Comparison of ENCODE assay signal across 18 cellular contexts in the genomic region with DNA sequence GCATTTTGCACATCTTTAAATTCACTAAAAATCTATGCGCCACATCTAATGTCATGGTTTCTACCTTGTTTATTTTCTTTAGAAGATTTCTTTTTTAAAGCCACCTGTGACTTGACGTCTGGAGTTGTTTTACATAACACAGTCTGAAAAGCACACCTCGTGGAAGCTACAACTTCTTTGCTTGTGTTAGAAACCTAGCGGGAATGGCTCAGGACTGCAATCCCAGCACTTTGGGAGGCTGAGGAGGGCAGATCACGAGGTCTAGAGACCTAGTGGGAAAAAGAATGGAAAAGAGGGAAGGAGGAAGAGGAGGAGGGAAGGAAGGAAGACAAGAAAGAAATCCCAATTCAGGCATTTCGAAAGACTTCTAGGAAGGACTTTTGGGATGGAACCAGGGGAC.
DNase-seq lines count a peak whose midpoint lies in the region; ATAC-seq, FAIRE-seq and TF ChIP-seq lines count a peak whose summit lies in the region.
"Had no signal": no experiment of that assay in that cellular context is flagged by ENCODE, and none has a peak within 500 bp of the region (broad histone marks: within the 10 kb centered on the region; RNA-seq: fewer than 3 reads in every experiment).

No MANE protein-coding gene starts in this region.

- H3K4me3 Mint-ChIP-seq in mesothelial cell of epicardium: no peak overlapping the region
- H3K4me3 Mint-ChIP-seq: activated T-cell treated with anti-CD3 and anti-CD28 coated beads, Interleukin-2, amount 50 U/mL, for 24 hours; natural killer cell had no signal

- no peak overlapping the region for H3K4me3 ChIP-seq in HUES64 (ENCODE audit: low read length)
- H3K4me3 ChIP-seq in endothelial cell of umbilical vein (replicated peaks in 1 of 3; ENCODE audit: insufficient read depth in 1 of 3, low read depth in 1 of 3, low read length in 3 of 3): no peak overlapping the region
- no peak overlapping the region for H3K4me3 ChIP-seq in skin epidermis
- no peak overlapping the region for H3K4me3 ChIP-seq in H7 (ENCODE audit: insufficient read depth, low read depth, low read length)
- H3K4me3 ChIP-seq: Peyer's patch, testis had no signal

- H3K36me3 ChIP-seq in HUES64 (ENCODE audit: insufficient read depth, low read length) (no peaks in the 10 kb centered on the region), endothelial cell of umbilical vein (ENCODE audit: control insufficient read depth in 2 of 2, extremely low read depth in 1 of 2, insufficient read depth in 2 of 2, low read length in 2 of 2) (no peaks in the 10 kb centered on the region), H7 (replicated peaks; ENCODE audit: control insufficient read depth, insufficient read depth, low read length) (no peaks in the 10 kb centered on the region)
- H3K36me3 ChIP-seq: Peyer's patch had no signal

- TF ChIP-seq CTCF in endothelial cell of umbilical vein (IDR thresholded peaks at IDR 0.05; ENCODE audit: extremely low read depth in 1 of 2, insufficient read depth in 1 of 2, low read depth in 1 of 2, low read length in 2 of 2) (no peak), mesothelial cell of epicardium (IDR thresholded peaks at IDR 0.05; ENCODE audit: unreplicated experiment) (no peak)

- H3K79me2 ChIP-seq in endothelial cell of umbilical vein (ENCODE audit: control insufficient read depth, insufficient read depth, low read length): no peaks in the 10 kb centered on the region

- peak overlapping the region; percentile 39 for H3K27ac ChIP-seq in HUES64 (ENCODE audit: low read depth, low read length)
- peak overlapping the region; percentile 99 for H3K27ac ChIP-seq in endothelial cell of umbilical vein (ENCODE audit: insufficient read depth, low read depth, low read length)
- H3K27ac ChIP-seq in skin epidermis: peak overlapping the region in 14 of 21 experiments; percentile 1 to 82 (median 60)
- H3K27ac ChIP-seq: testis had no signal

- no peak for DNase-seq in endothelial cell of umbilical vein (ENCODE audit: low read depth, low spot score)
- no peak for DNase-seq in mesothelial cell of epicardium (ENCODE audit: low spot score in 2 of 2, unreplicated experiment in 2 of 2)
- DNase-seq in NCI-H1092 treated with DMSO at 0.1 percent for 48 hours (lab: John Stamatoyannopoulos, UW): no peak
- no peak for DNase-seq in H7
- no peak for DNase-seq in activated T-cell treated with anti-CD3 and anti-CD28 coated beads, Interleukin-2, amount 50 U/mL, for 1 hour
- DNase-seq: activated CD4-positive, alpha-beta T cell treated with anti-CD3 and anti-CD28 coated beads for 4 hours; activated T-cell treated with anti-CD3 and anti-CD28 coated beads, Interleukin-2, amount 50 U/mL, for 24 hours; kidney; natural killer cell; NCI-H1930; Peyer's patch; stimulated activated CD4-positive, alpha-beta T cell treated with anti-CD3 and anti-CD28 coated beads, Interleukin-12 subunit alpha, Interleukin-12 subunit beta, amount 100 ng/mL, for 4 hours; testis had no signal

- peak overlapping the region; percentile 63 for H3K4me2 ChIP-seq in endothelial cell of umbilical vein (ENCODE audit: insufficient read depth, low read length)

- H3K27ac Mint-ChIP-seq in mesothelial cell of epicardium: peak overlapping the region; percentile 78
- H3K27ac Mint-ChIP-seq: activated T-cell treated with anti-CD3 and anti-CD28 coated beads, Interleukin-2, amount 50 U/mL, for 24 hours; natural killer cell had no signal

- no peak for ATAC-seq in HG02623 (IDR thresholded peaks at IDR 0.05; ENCODE audit: unreplicated experiment)
- ATAC-seq: HCT116, natural killer cell had no signal

- peaks cover 22% of the 10 kb centered on the region for H3K27me3 Mint-ChIP-seq in mesothelial cell of epicardium (ENCODE audit: low read depth)

- H2AFZ ChIP-seq in endothelial cell of umbilical vein (ENCODE audit: low read depth, low read length): peak overlapping the region; percentile 15

- CTCF ChIA-PET in endothelial cell of umbilical vein (lab: Charles Lee): interaction anchor here (0.9 to 1.9 kb wide), 6 partner anchors 20 to 1528 kb away, joined by 3 to 16 read pairs (median 7); no protein-coding TSS in a partner anchor

- H3K9ac ChIP-seq in HUES64 (ENCODE audit: low read depth, low read length) (no peak overlapping the region), endothelial cell of umbilical vein (replicated peaks; ENCODE audit: extremely low read depth, insufficient read depth, low read length) (peak overlapping the region; percentile 82)

- no peaks in the 10 kb centered on the region for H4K20me1 ChIP-seq in endothelial cell of umbilical vein (replicated peaks; ENCODE audit: control insufficient read depth, extremely low read depth, insufficient read depth, low read length)

- no peak for FAIRE-seq in endothelial cell of umbilical vein (lab: Jason Lieb, UNC)
- FAIRE-seq: frontal cortex, kidney had no signal

- no peaks in the 10 kb centered on the region for H3K9me1 ChIP-seq in endothelial cell of umbilical vein (replicated peaks; ENCODE audit: control insufficient read depth, extremely low read depth, insufficient read depth, low read length)

- H3K27me3 ChIP-seq in HUES64 (ENCODE audit: insufficient read depth, low read length): no peaks in the 10 kb centered on the region
- no peaks in the 10 kb centered on the region for H3K27me3 ChIP-seq in endothelial cell of umbilical vein (ENCODE audit: control insufficient read depth in 2 of 2, insufficient read depth in 2 of 2, low read length in 2 of 2)
- no peaks in the 10 kb centered on the region for H3K27me3 ChIP-seq in H7 (ENCODE audit: control insufficient read depth, insufficient read depth, low read length)
- H3K27me3 ChIP-seq: Peyer's patch, testis had no signal

- no peaks in the 10 kb centered on the region for H3K9me3 Mint-ChIP-seq in mesothelial cell of epicardium
- H3K9me3 Mint-ChIP-seq: natural killer cell had no signal

- H3K36me3 Mint-ChIP-seq in mesothelial cell of epicardium: no peaks in the 10 kb centered on the region
- H3K36me3 Mint-ChIP-seq: natural killer cell had no signal

- dilution Hi-C loops in endothelial cell of umbilical vein (cut with MboI; ENCODE audit: extremely low pct_ligation_motif_present, low sequenced_read_pairs): no loop called here

- H3K4me1 ChIP-seq in HUES64 (ENCODE audit: insufficient read depth, low read length) (peaks cover 19% of the 10 kb centered on the region), endothelial cell of umbilical vein (ENCODE audit: control insufficient read depth, extremely low read depth, insufficient read depth, low read length) (peaks cover 35% of the 10 kb centered on the region)

- 69% methylated on average over 6 of the region's 6 CpGs for WGBS in HUES64

- BruUV-seq in endothelial cell of umbilical vein (replicated peaks; lab: Mats Ljungman, UMichigan): no TSS peak

- peaks cover 30% of the 10 kb centered on the region for H3K4me1 Mint-ChIP-seq in mesothelial cell of epicardium
- H3K4me1 Mint-ChIP-seq: natural killer cell had no signal

- no peaks in the 10 kb centered on the region for H3K9me3 ChIP-seq in HUES64 (ENCODE audit: insufficient read depth, low read depth, low read length)
- H3K9me3 ChIP-seq in endothelial cell of umbilical vein (replicated peaks; ENCODE audit: control insufficient read depth, insufficient read depth, low read length): no peaks in the 10 kb centered on the region
- H3K9me3 ChIP-seq: Peyer's patch, testis had no signal

- POLR2A ChIA-PET in endothelial cell of umbilical vein (lab: Charles Lee): interaction anchor here (1.2 to 1.6 kb wide), 2 partner anchors 79 to 147 kb away, joined by 5 to 6 read pairs; a partner anchor contains a TSS

- intact Hi-C loops in endothelial cell of umbilical vein (cut with micrococcal nuclease): no loop called here

- TF ChIP-seq POLR2A in endothelial cell of umbilical vein (IDR thresholded peaks at IDR 0.05; ENCODE audit: low read depth, low read length): no peak

TF ChIP-seq in endothelial cell of umbilical vein, 7 proteins besides CTCF, POLR2A, EP300 and RAD21:
- TF ChIP-seq FOS (IDR thresholded peaks at IDR 0.05; ENCODE audit: borderline replicate concordance, insufficient read depth, low read length): no peak
- no peak for TF ChIP-seq GATA2 (IDR thresholded peaks at IDR 0.05; ENCODE audit: insufficient read depth, insufficient read length, low read depth, low read length)
- no peak for TF ChIP-seq EZH2 (IDR thresholded peaks at IDR 0.05; ENCODE audit: borderline replicate concordance, low read depth, low read length, severe bottlenecking)
- no peak for TF ChIP-seq POLR2AphosphoS5 (IDR thresholded peaks at IDR 0.05; ENCODE audit: insufficient read depth, low read depth, low read length)
- no peak for TF ChIP-seq MYC (IDR thresholded peaks at IDR 0.05; ENCODE audit: low read depth, low read length)
- TF ChIP-seq, protein P1, sequence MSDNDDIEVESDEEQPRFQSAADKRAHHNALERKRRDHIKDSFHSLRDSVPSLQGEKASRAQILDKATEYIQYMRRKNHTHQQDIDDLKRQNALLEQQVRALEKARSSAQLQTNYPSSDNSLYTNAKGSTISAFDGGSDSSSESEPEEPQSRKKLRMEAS (IDR thresholded peaks at IDR 0.05; ENCODE audit: insufficient read depth, insufficient read length): no peak
- TF ChIP-seq JUN (IDR thresholded peaks at IDR 0.05; ENCODE audit: borderline replicate concordance, insufficient read depth, insufficient read length, low read depth): no peak

Comparison
In these comparisons a context has a peak if more than half of its experiments do, and no peak if none do; other contexts are left out.
1. H3K27ac ChIP-seq: peak in every context shown above with its lines; median percentile 99 in endothelial cell of umbilical vein; 60 in skin epidermis; 39 in HUES64.